ENCODE assay signal across 8 cellular contexts in the genomic region with DNA sequence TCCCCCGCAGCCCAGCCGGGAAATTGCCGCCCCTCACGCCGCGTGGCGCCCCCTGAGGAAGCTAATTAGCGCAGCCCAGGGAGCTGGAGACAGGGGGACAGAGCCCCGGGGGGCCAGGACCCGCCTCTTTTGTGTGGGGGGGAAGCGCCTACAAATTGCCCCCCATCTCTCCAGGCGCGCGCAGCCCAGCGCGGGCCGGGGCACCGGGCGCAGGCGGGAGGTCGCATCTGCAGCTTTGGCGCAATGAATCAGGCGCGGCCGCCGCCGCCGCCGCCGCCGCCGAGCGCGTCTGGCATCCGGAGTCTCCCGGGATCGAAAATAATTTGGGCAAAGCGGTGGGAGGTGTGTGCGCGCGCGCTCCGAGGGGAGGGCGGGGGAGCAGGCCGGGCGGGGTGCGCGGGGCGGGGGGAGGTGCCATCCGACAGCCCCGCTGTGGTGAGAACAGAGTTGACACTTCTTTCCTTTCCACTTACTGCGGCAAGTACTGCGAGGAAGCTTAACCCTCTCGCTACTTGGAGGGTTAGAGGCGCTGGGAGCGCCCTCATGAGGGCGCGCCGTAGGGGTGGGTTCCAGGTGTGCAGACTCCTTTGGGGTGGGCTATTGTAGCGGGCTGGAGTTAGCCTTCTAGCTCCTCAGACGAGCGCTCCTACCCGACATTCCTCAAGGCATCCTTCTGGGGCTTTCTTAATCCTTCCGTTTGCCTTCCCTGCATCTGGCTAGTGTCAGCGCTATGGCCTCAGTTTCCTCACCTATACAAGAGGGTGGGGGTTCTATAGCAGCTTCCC.
DNase-seq lines count a peak whose midpoint lies in the region; ATAC-seq and TF ChIP-seq lines count a peak whose summit lies in the region.

No MANE protein-coding gene starts in this region.

- peaks cover 4% of the 10 kb centered on the region; the same call in 1 of the 2 replicates for H3F3A ChIP-seq in Loucy (ENCODE audit: low read depth)

- no peaks in the 10 kb centered on the region for H3K9me2 ChIP-seq in Loucy (replicated peaks; ENCODE audit: low read depth, low read length)

- H3K27me3 ChIP-seq in Loucy (ENCODE audit: insufficient read depth, low read length, poor library complexity, severe bottlenecking), result no peaks in the 10 kb centered on the region

- CTCF ChIA-PET in MCF 10A (lab: Yijun Ruan, JAX), result interaction anchor here (0.6 to 1.8 kb wide), 14 partner anchors 9 to 365 kb away, joined by 3 to 5 read pairs (median 3); no protein-coding TSS in a partner anchor

- no peaks in the 10 kb centered on the region for H3K9me3 ChIP-seq in Loucy (ENCODE audit: insufficient read depth, low read depth, low read length)

- no peaks in the 10 kb centered on the region for H3K4me1 Mint-ChIP-seq in MCF 10A (ENCODE audit: insufficient read depth, unreplicated experiment)
- peaks cover 51 to 56% of the 10 kb centered on the region in 2 donors for H3K4me1 Mint-ChIP-seq in immature natural killer cell

- in situ Hi-C loops in GM13976 (cut with MboI; ENCODE audit: low sequenced_read_pairs, unreplicated experiment), result no loop called here

- no peaks in the 10 kb centered on the region for H3K79me2 ChIP-seq in Loucy (ENCODE audit: insufficient read depth, low read length)

- peak overlapping the region; percentile 82 for H3K4me2 ChIP-seq in Loucy (ENCODE audit: low read depth, low read length, poor library complexity, severe bottlenecking)

- H3K36me3 Mint-ChIP-seq in MCF 10A (ENCODE audit: insufficient read depth, unreplicated experiment) (no peaks in the 10 kb centered on the region), immature natural killer cell (no peaks in the 10 kb centered on the region)

- peak overlapping the region; percentile 94 for H2AFZ ChIP-seq in Loucy (ENCODE audit: low read length)

- no peak overlapping the region for H3K27ac Mint-ChIP-seq in MCF 10A (ENCODE audit: low read depth, unreplicated experiment)
- H3K27ac Mint-ChIP-seq in immature natural killer cell, result peak overlapping the region; percentile 64 to 98 (median 98)

- no TSS peak for BruUV-seq in MCF 10A (replicated peaks; lab: Mats Ljungman, UMichigan)

- H4K20me1 ChIP-seq in Loucy (ENCODE audit: insufficient read depth, low read length, poor library complexity, severe bottlenecking), result no peaks in the 10 kb centered on the region

- H3K9me3 Mint-ChIP-seq in MCF 10A (ENCODE audit: unreplicated experiment), result no peaks in the 10 kb centered on the region
- no peaks in the 10 kb centered on the region for H3K9me3 Mint-ChIP-seq in immature natural killer cell

- DNase-seq in GM13976 (ENCODE audit: low spot score) (peak; percentile 76), T-helper 22 cell (ENCODE audit: low read depth) (peak; percentile 19), MCF 10A (ENCODE audit: unreplicated experiment) (peak; percentile 36), immature natural killer cell (peak; percentile 80 to 85 (median 84)), pons (ENCODE audit: low spot score) (no peak)
- DNase-seq in stimulated activated CD4-positive, alpha-beta T cell treated with anti-CD3 and anti-CD28 coated beads, Interleukin-12 subunit alpha, Interleukin-12 subunit beta, amount 100 ng/mL, for 48 hours (ENCODE audit: low read depth in 2 of 3, low spot score in 1 of 3), result peak; percentile 28 to 49 (median 29)

- H3K4me3 Mint-ChIP-seq in MCF 10A (ENCODE audit: unreplicated experiment), result peak overlapping the region; percentile 66
- H3K4me3 Mint-ChIP-seq in immature natural killer cell, result peak overlapping the region; percentile 81 to 86 (median 84)

- H3K27me3 Mint-ChIP-seq in MCF 10A (ENCODE audit: insufficient read depth, unreplicated experiment) (peaks cover 16% of the 10 kb centered on the region), immature natural killer cell (ENCODE audit: low read depth in 3 of 3) (peaks cover 10 to 20% (median 14%) of the 10 kb centered on the region in 3 donors)

- POLR2A ChIA-PET in MCF 10A (lab: Yijun Ruan, JAX), result interaction anchor here (0.6 to 1.8 kb wide), 5 partner anchors 10 to 103 kb away, joined by 3 to 9 read pairs (median 3); no protein-coding TSS in a partner anchor

- no peak for ATAC-seq in GM19455 (IDR thresholded peaks at IDR 0.05; ENCODE audit: unreplicated experiment)

- no peaks in the 10 kb centered on the region for H3K36me3 ChIP-seq in Loucy (ENCODE audit: insufficient read depth, low read length)

- peak overlapping the region; percentile 74 for H3K4me3 ChIP-seq in Loucy (ENCODE audit: low read length, poor library complexity, severe bottlenecking)

- TF ChIP-seq CTCF in GM13976 (IDR thresholded peaks at IDR 0.05; ENCODE audit: borderline replicate concordance, control extremely low read depth, extremely low read depth, insufficient read depth, missing control alignments) (peak; percentile 46), Loucy (conservative IDR thresholded peaks at IDR 0.05; ENCODE audit: low read length) (peak; percentile 61), MCF 10A (IDR thresholded peaks at IDR 0.05; ENCODE audit: unreplicated experiment) (peak; percentile 9)

- H3K9ac ChIP-seq in Loucy (ENCODE audit: low read depth, low read length, poor library complexity, severe bottlenecking), result peak overlapping the region; percentile 71

- intact Hi-C loops in MCF 10A (cut with micrococcal nuclease), result no loop called here

- peaks cover 16% of the 10 kb centered on the region for H3K4me1 ChIP-seq in Loucy (ENCODE audit: insufficient read depth, low read length, poor library complexity, severe bottlenecking)

Comparison
In these comparisons a context has a peak if more than half of its experiments do, and no peak if none do; other contexts are left out.
1. CTCF ChIP-seq: peak in every context shown above with its lines; median percentile 61 in Loucy; 46 in GM13976; 9 in MCF 10A.